Comparison of ENCODE assay signal across 17 cellular contexts in genomic region chr7:2810682-2811471, GRCh38. TPM values are rescaled to one million over a fixed set of nuclear protein-coding genes. Genes with fewer than 3 reads are reported as not detected.
DNase-seq lines count a peak whose midpoint lies in the region; ATAC-seq and TF ChIP-seq lines count a peak whose summit lies in the region.
"Had no signal": no experiment of that assay in that cellular context is flagged by ENCODE, and none has a peak within 500 bp of the region (broad histone marks: within the 10 kb centered on the region; RNA-seq: fewer than 3 reads in every experiment).

No MANE protein-coding gene starts in this region.

- intact Hi-C loops in Panc1 (cut with micrococcal nuclease; ENCODE audit: unreplicated experiment) (no loop called here), lower lobe of right lung (cut with DNase I) (no loop called here)

- WGBS in endodermal cell (ENCODE audit: insufficient coverage in 1 of 2, insufficient read length in 1 of 2), 2 experiments: 95 to 96% methylated on average over 14 to 16 of the region's 16 CpGs
- WGBS in thymus: 83% methylated on average over 16 of the region's 16 CpGs

- peak overlapping the region; percentile 8 for H3K27ac Mint-ChIP-seq in endodermal cell
- no peak overlapping the region for H3K27ac Mint-ChIP-seq in activated CD8-positive, alpha-beta memory T cell treated with anti-CD3 and anti-CD28 coated beads, Interleukin-2, amount 10 ng/mL, durations not matched to agents 7 days and 5 days

- H3K9me3 Mint-ChIP-seq in endodermal cell: no peaks in the 10 kb centered on the region
- H3K9me3 Mint-ChIP-seq in activated CD8-positive, alpha-beta memory T cell treated with anti-CD3 and anti-CD28 coated beads, Interleukin-2, amount 10 ng/mL, durations not matched to agents 7 days and 5 days (ENCODE audit: low read depth): no peaks in the 10 kb centered on the region
- H3K9me3 Mint-ChIP-seq: CD8-positive, alpha-beta memory T cell had no signal

- no peaks in the 10 kb centered on the region for H3K27me3 ChIP-seq in Panc1 (ENCODE audit: control insufficient read depth, insufficient read depth, low read length)
- H3K27me3 ChIP-seq in endodermal cell (ENCODE audit: control insufficient read depth, insufficient read depth, low read length, poor library complexity, severe bottlenecking): no peaks in the 10 kb centered on the region
- no peaks in the 10 kb centered on the region for H3K27me3 ChIP-seq in lower lobe of right lung (ENCODE audit: low read depth)
- no peaks in the 10 kb centered on the region for H3K27me3 ChIP-seq in thymus (ENCODE audit: control insufficient read depth, insufficient read depth)

- H3K9me3 ChIP-seq in Panc1 (ENCODE audit: control insufficient read depth, insufficient read depth, low read depth, low read length) (no peaks in the 10 kb centered on the region), endodermal cell (ENCODE audit: control insufficient read depth, low read length) (no peaks in the 10 kb centered on the region), lower lobe of right lung (no peaks in the 10 kb centered on the region), thymus (ENCODE audit: control insufficient read depth) (no peaks in the 10 kb centered on the region)
- H3K9me3 ChIP-seq: prostate gland had no signal

- H3K4me3 Mint-ChIP-seq in endodermal cell: no peak overlapping the region
- H3K4me3 Mint-ChIP-seq in activated CD8-positive, alpha-beta memory T cell treated with anti-CD3 and anti-CD28 coated beads, Interleukin-2, amount 10 ng/mL, durations not matched to agents 7 days and 5 days: no peak overlapping the region
- H3K4me3 Mint-ChIP-seq: brain; CD8-positive, alpha-beta memory T cell had no signal

- DNase-seq in Panc1 (ENCODE audit: low read depth, low spot score) (no peak), endodermal cell (peak; percentile 41), lower lobe of right lung (no peak), T-helper 9 cell (no peak)
- no peak for DNase-seq in activated CD8-positive, alpha-beta memory T cell treated with anti-CD3 and anti-CD28 coated beads, Interleukin-2, amount 10 ng/mL, durations not matched to agents 7 days and 5 days
- DNase-seq: CD8-positive, alpha-beta memory T cell; KBM-7; midbrain; NCI-H2081 treated with DMSO at 0.1 percent for 48 hours; stimulated activated CD4-positive, alpha-beta T cell treated with anti-CD3 and anti-CD28 coated beads, Interleukin-4, amount 100 ng/mL, for 24 hours; stimulated activated naive CD8-positive, alpha-beta T cell treated with anti-CD3 and anti-CD28 coated beads, Interleukin-15, Interleukin-2, amounts not matched to agents 100 U/mL and 50 U/mL, for 24 hours; SW 1271 had no signal

- in situ Hi-C loops in Panc1 (cut with HindIII; ENCODE audit: low pct_unique_long_range_greater_than_20kb, low sequenced_read_pairs): no loop called here

- H3K4me1 Mint-ChIP-seq in endodermal cell: peaks cover 26% of the 10 kb centered on the region
- no peaks in the 10 kb centered on the region for H3K4me1 Mint-ChIP-seq in activated CD8-positive, alpha-beta memory T cell treated with anti-CD3 and anti-CD28 coated beads, Interleukin-2, amount 10 ng/mL, durations not matched to agents 7 days and 5 days

- H3K27ac ChIP-seq in Panc1 (ENCODE audit: low read length): peak overlapping the region; percentile 83
- no peak overlapping the region for H3K27ac ChIP-seq in endodermal cell (ENCODE audit: low read depth, low read length)
- H3K27ac ChIP-seq in lower lobe of right lung: peak overlapping the region; percentile 63
- H3K27ac ChIP-seq in thymus (ENCODE audit: low read depth): peak overlapping the region; percentile 8
- H3K27ac ChIP-seq: epithelial cell of prostate had no signal

- no peaks in the 10 kb centered on the region for H3K27me3 Mint-ChIP-seq in endodermal cell (ENCODE audit: insufficient read depth)
- H3K27me3 Mint-ChIP-seq in activated CD8-positive, alpha-beta memory T cell treated with anti-CD3 and anti-CD28 coated beads, Interleukin-2, amount 10 ng/mL, durations not matched to agents 7 days and 5 days: no peaks in the 10 kb centered on the region
- H3K27me3 Mint-ChIP-seq: brain had no signal

- peaks cover 19% of the 10 kb centered on the region for H3K36me3 Mint-ChIP-seq in endodermal cell (ENCODE audit: low read depth)
- H3K36me3 Mint-ChIP-seq in activated CD8-positive, alpha-beta memory T cell treated with anti-CD3 and anti-CD28 coated beads, Interleukin-2, amount 10 ng/mL, durations not matched to agents 7 days and 5 days: no peaks in the 10 kb centered on the region

- CTCF ChIA-PET in Panc1 (lab: Charles Lee): no interaction called here
- CTCF ChIA-PET in activated CD8-positive, alpha-beta memory T cell treated with anti-CD3 and anti-CD28 coated beads, Interleukin-2, amount 10 ng/mL, durations not matched to agents 7 days and 5 days (lab: Charles Lee): no interaction called here

- no peaks in the 10 kb centered on the region for H3K36me3 ChIP-seq in Panc1 (ENCODE audit: control insufficient read depth, insufficient read depth, low read length)
- peaks cover 13% of the 10 kb centered on the region for H3K36me3 ChIP-seq in endodermal cell (ENCODE audit: control insufficient read depth, insufficient read depth, low read length)
- no peaks in the 10 kb centered on the region for H3K36me3 ChIP-seq in lower lobe of right lung
- H3K36me3 ChIP-seq in thymus (ENCODE audit: control insufficient read depth, insufficient read depth): no peaks in the 10 kb centered on the region
- H3K36me3 ChIP-seq: prostate gland had no signal

- BruUV-seq in Panc1 (replicated peaks; lab: Mats Ljungman, UMichigan): no TSS peak

- TF ChIP-seq CTCF in Panc1 (IDR thresholded peaks at IDR 0.05) (no peak), endodermal cell (conservative IDR thresholded peaks at IDR 0.05) (no peak), lower lobe of right lung (IDR thresholded peaks at IDR 0.05) (no peak)

- H3K9ac ChIP-seq in endodermal cell (ENCODE audit: extremely low read depth, low read length, poor library complexity, severe bottlenecking): no peak overlapping the region

- POLR2A ChIA-PET in Panc1 (lab: Charles Lee): no interaction called here

- H3K4me3 ChIP-seq in Panc1 (ENCODE audit: low read depth in 2 of 2, low read length in 2 of 2) (no peak overlapping the region), endodermal cell (ENCODE audit: low read length) (no peak overlapping the region), lower lobe of right lung (no peak overlapping the region), thymus (ENCODE audit: low read length) (no peak overlapping the region)
- H3K4me3 ChIP-seq: prostate gland had no signal

- ATAC-seq in Panc1: no peak
- peak in 1 of 2 donors; percentile 9 for ATAC-seq in lower lobe of right lung
- ATAC-seq in activated CD8-positive, alpha-beta memory T cell treated with anti-CD3 and anti-CD28 coated beads, Interleukin-2, amount 10 ng/mL, durations not matched to agents 7 days and 5 days: no peak
- no peak for ATAC-seq in HG02763 (IDR thresholded peaks at IDR 0.05; ENCODE audit: unreplicated experiment)
- ATAC-seq: stimulated activated naive CD8-positive, alpha-beta T cell treated with anti-CD3 and anti-CD28 coated beads, Interleukin-15, Interleukin-2, amounts not matched to agents 100 U/mL and 50 U/mL, for 24 hours had no signal

- H3K4me1 ChIP-seq in Panc1 (ENCODE audit: control insufficient read depth, insufficient read depth, low read length) (peaks cover 80% of the 10 kb centered on the region), endodermal cell (ENCODE audit: control insufficient read depth, insufficient read depth, low read length) (no peaks in the 10 kb centered on the region), lower lobe of right lung (peaks cover 40% of the 10 kb centered on the region), thymus (ENCODE audit: control insufficient read depth, insufficient read depth, low read length) (no peaks in the 10 kb centered on the region)
- H3K4me1 ChIP-seq: prostate gland had no signal

RNA-seq across cellular contexts. Expression of gene GNA12, which starts 33.2 kb away (rescaled TPM):
- total RNA-seq in Panc1 (2021; ENCODE audit: unreplicated experiment) (139 TPM), endodermal cell (10 to 100 TPM; 55.0 to 64.7 TPM), lower lobe of right lung (41.6 TPM)
- 170 TPM for polyA plus RNA-seq in Panc1 (2012; ENCODE audit: insufficient read length)
- polyA plus RNA-seq in endodermal cell (2013, experiment 1 of 2): 45.7 TPM
- polyA plus RNA-seq in endodermal cell (2013, experiment 2 of 2): 44.9 TPM
- 11.9 TPM for polyA plus RNA-seq in thymus
- 10 to 100 TPM; 14.4 to 18.6 TPM for total RNA-seq in activated CD8-positive, alpha-beta memory T cell treated with anti-CD3 and anti-CD28 coated beads, Interleukin-2, amount 10 ng/mL, durations not matched to agents 7 days and 5 days
